Comparison of ENCODE assay signal across 8 cellular contexts in genomic region chr7:816751-817671, GRCh38. TPM values are rescaled to one million over a fixed set of nuclear protein-coding genes. Genes with fewer than 3 reads are reported as not detected.
DNase-seq lines count a peak whose midpoint lies in the region; ATAC-seq and TF ChIP-seq lines count a peak whose summit lies in the region.

No MANE protein-coding gene starts in this region.

- no peaks in the 10 kb centered on the region for H3K9me3 ChIP-seq in CD8-positive, alpha-beta T cell (ENCODE audit: low read length)
- H3K9me3 ChIP-seq in naive thymus-derived CD4-positive, alpha-beta T cell (ENCODE audit: control insufficient read depth in 2 of 3, low read length in 3 of 3), result no peaks in the 10 kb centered on the region
- no peaks in the 10 kb centered on the region for H3K9me3 ChIP-seq in upper lobe of left lung

- intact Hi-C loops in CD8-positive, alpha-beta T cell (cut with DNase I, micrococcal nuclease), result loop anchor here (1.0 to 5.0 kb wide), 5 partner anchors 15 to 235 kb away; partner anchors contain the start of genes GET4 (in 2 of the 2), COX19 (in 1 of the 2) and SUN1 (in 1 of the 2)
- intact Hi-C loops in naive thymus-derived CD4-positive, alpha-beta T cell (cut with micrococcal nuclease), result loop anchor here (1.0 to 10.0 kb wide), 13 partner anchors 15 to 1538 kb away; partner anchors contain the start of genes DNAAF5 (in 2 of the 2), GET4 (in 2 of the 2), COX19 (in 1 of the 2) and EIF3B (in 1 of the 2)

- H3K36me3 ChIP-seq in CD8-positive, alpha-beta T cell (ENCODE audit: insufficient read depth, low read length), result no peaks in the 10 kb centered on the region
- no peaks in the 10 kb centered on the region for H3K36me3 ChIP-seq in naive thymus-derived CD4-positive, alpha-beta T cell (ENCODE audit: control insufficient read depth in 2 of 3, insufficient read depth in 3 of 3, low read length in 3 of 3)
- no peaks in the 10 kb centered on the region for H3K36me3 ChIP-seq in upper lobe of left lung

- ATAC-seq in CD8-positive, alpha-beta T cell, result no peak
- ATAC-seq in GM21390 (IDR thresholded peaks at IDR 0.05; ENCODE audit: unreplicated experiment) (peak; percentile 14), upper lobe of left lung (ENCODE audit: low FRiP score in 2 of 2) (no peak)
- ATAC-seq in naive thymus-derived CD4-positive, alpha-beta T cell, result no peak

- no peak for TF ChIP-seq CTCF in CD8-positive, alpha-beta T cell (IDR thresholded peaks at IDR 0.05)
- no peak for TF ChIP-seq CTCF in upper lobe of left lung (IDR thresholded peaks at IDR 0.05)

- TF ChIP-seq EP300 in upper lobe of left lung (IDR thresholded peaks at IDR 0.05), result no peak

- peak overlapping the region; percentile 49 for H3K4me3 ChIP-seq in CD8-positive, alpha-beta T cell (ENCODE audit: low read depth, low read length)
- H3K4me3 ChIP-seq in Jurkat, Clone E6-1 (ENCODE audit: low read length), result peak overlapping the region; percentile 74
- H3K4me3 ChIP-seq in naive thymus-derived CD4-positive, alpha-beta T cell (ENCODE audit: low read length), result peak overlapping the region; percentile 57
- peak overlapping the region; percentile 58 to 95 (median 80) for H3K4me3 ChIP-seq in upper lobe of left lung

- peaks cover 19% of the 10 kb centered on the region for H3K36me3 Mint-ChIP-seq in CD8-positive, alpha-beta T cell
- peaks cover 0 to 21% (median 7%) of the 10 kb centered on the region in 5 donors for H3K36me3 Mint-ChIP-seq in naive thymus-derived CD4-positive, alpha-beta T cell

- H3K27ac ChIP-seq in CD8-positive, alpha-beta T cell (ENCODE audit: low read depth, low read length), result peak overlapping the region; percentile 44
- H3K27ac ChIP-seq in naive thymus-derived CD4-positive, alpha-beta T cell (ENCODE audit: low read depth, low read length), result peak overlapping the region; percentile 85
- peak overlapping the region; percentile 75 to 90 (median 82) for H3K27ac ChIP-seq in upper lobe of left lung

- no peaks in the 10 kb centered on the region for H3K27me3 ChIP-seq in CD8-positive, alpha-beta T cell (ENCODE audit: insufficient read depth, low read length)
- no peaks in the 10 kb centered on the region for H3K27me3 ChIP-seq in naive thymus-derived CD4-positive, alpha-beta T cell (ENCODE audit: control insufficient read depth in 2 of 2, insufficient read depth in 2 of 2, low read length in 2 of 2)
- no peaks in the 10 kb centered on the region for H3K27me3 ChIP-seq in upper lobe of left lung

- H3K9me3 Mint-ChIP-seq in CD8-positive, alpha-beta T cell, result no peaks in the 10 kb centered on the region
- no peaks in the 10 kb centered on the region for H3K9me3 Mint-ChIP-seq in naive thymus-derived CD4-positive, alpha-beta T cell

- peak overlapping the region; percentile 89 for H3K27ac Mint-ChIP-seq in CD8-positive, alpha-beta T cell
- H3K27ac Mint-ChIP-seq in naive thymus-derived CD4-positive, alpha-beta T cell, result peak overlapping the region; percentile 29 to 96 (median 92)

- TF ChIP-seq POLR2A in upper lobe of left lung (IDR thresholded peaks at IDR 0.05), result no peak

- POLR2A ChIA-PET in CD8-positive, alpha-beta T cell (lab: Charles Lee), result interaction anchor here (0.9 to 1.7 kb wide), 4 partner anchors 15 to 199 kb away, joined by 3 to 7 read pairs (median 4); partner anchors contain the start of genes GET4 and SUN1
- POLR2A ChIA-PET in naive thymus-derived CD4-positive, alpha-beta T cell (lab: Charles Lee), result interaction anchor here (0.6 to 5.0 kb wide), 8 partner anchors 11 to 687 kb away, joined by 3 to 30 read pairs (median 4); partner anchors contain the start of genes GET4, SUN1 and ZFAND2A

- DNase-seq in CD8-positive, alpha-beta T cell, result peak in 4 of 7 experiments; percentile 6 to 49 (median 40)
- DNase-seq in Jurkat, Clone E6-1 (ENCODE audit: low read depth, low spot score), result no peak
- DNase-seq in activated CD4-positive, CD25-positive, alpha-beta regulatory T cell treated with anti-CD3 and anti-CD28 coated beads, Interleukin-2, amount 50 U/mL, for 72 hours, result peak; percentile 53
- DNase-seq in effector CD4-positive, alpha-beta T cell, result peak; percentile 24
- peak in 5 of 9 donors; percentile 15 to 61 (median 24) for DNase-seq in naive thymus-derived CD4-positive, alpha-beta T cell
- DNase-seq in upper lobe of left lung (peak in 1 of 2 donors; percentile 89), mucosa of gallbladder (ENCODE audit: low spot score) (no peak)

- peaks cover 30% of the 10 kb centered on the region for H3K4me1 ChIP-seq in CD8-positive, alpha-beta T cell (ENCODE audit: insufficient read depth, low read length)
- H3K4me1 ChIP-seq in naive thymus-derived CD4-positive, alpha-beta T cell (ENCODE audit: control insufficient read depth in 2 of 2, insufficient read depth in 2 of 2, low read length in 2 of 2), result peaks cover 25 to 26% of the 10 kb centered on the region in 2 donors
- peaks cover 35 to 59% (median 49%) of the 10 kb centered on the region in 4 donors for H3K4me1 ChIP-seq in upper lobe of left lung

- peaks cover 53% of the 10 kb centered on the region for H3K4me1 Mint-ChIP-seq in CD8-positive, alpha-beta T cell (ENCODE audit: low read depth)
- peaks cover 48 to 75% (median 64%) of the 10 kb centered on the region in 7 donors for H3K4me1 Mint-ChIP-seq in naive thymus-derived CD4-positive, alpha-beta T cell

- CTCF ChIA-PET in CD8-positive, alpha-beta T cell (lab: Charles Lee), result interaction anchor here (3.9 kb wide), 1 partner anchor 56 kb away, joined by 17 read pairs; no protein-coding TSS in a partner anchor
- CTCF ChIA-PET in naive thymus-derived CD4-positive, alpha-beta T cell (lab: Charles Lee), result interaction anchor here (1.4 kb wide), 1 partner anchor 18 kb away, joined by 4 read pairs; no protein-coding TSS in a partner anchor

- peaks cover 2% of the 10 kb centered on the region for H3K27me3 Mint-ChIP-seq in CD8-positive, alpha-beta T cell (ENCODE audit: low read depth)
- peaks cover 0 to 36% (median 0%) of the 10 kb centered on the region in 5 donors for H3K27me3 Mint-ChIP-seq in naive thymus-derived CD4-positive, alpha-beta T cell

- WGBS in upper lobe of left lung, 2 donors, result 2 to 3% methylated on average over 21 of the region's 88 CpGs

- peak overlapping the region; percentile 90 for H3K4me3 Mint-ChIP-seq in CD8-positive, alpha-beta T cell
- H3K4me3 Mint-ChIP-seq in naive thymus-derived CD4-positive, alpha-beta T cell, result peak overlapping the region; percentile 89 to 98 (median 96)

RNA-seq across cellular contexts. Expression of gene SUN1, which starts 15.3 kb away (rescaled TPM):
- 10 to 100 TPM; 64.0 to 69.2 TPM for total RNA-seq in CD8-positive, alpha-beta T cell
- 87.2 TPM for polyA plus RNA-seq in Jurkat, Clone E6-1 (2012; ENCODE audit: insufficient read depth, insufficient read length)
- total RNA-seq in naive thymus-derived CD4-positive, alpha-beta T cell, result 100 to 1,000 TPM in 3 of 5 experiments, 10 to 100 TPM in 2; 58.4 to 254 (median 114) TPM
- 10 to 100 TPM; 39.4 to 69.0 TPM for polyA plus RNA-seq in naive thymus-derived CD4-positive, alpha-beta T cell
- total RNA-seq in upper lobe of left lung (100 to 1,000 TPM; 107 to 196 (median 127) TPM), mucosa of gallbladder (126 TPM)

RNA-seq across cellular contexts. Expression of gene GET4, which starts 59.3 kb away (rescaled TPM):
- 10 to 100 TPM; 75.4 to 83.1 TPM for total RNA-seq in CD8-positive, alpha-beta T cell
- polyA plus RNA-seq in Jurkat, Clone E6-1 (2012; ENCODE audit: insufficient read depth, insufficient read length), result 50.2 TPM
- total RNA-seq in naive thymus-derived CD4-positive, alpha-beta T cell, result 10 to 100 TPM; 42.6 to 82.1 (median 52.6) TPM
- polyA plus RNA-seq in naive thymus-derived CD4-positive, alpha-beta T cell, result 10 to 100 TPM; 20.5 to 38.6 TPM
- total RNA-seq in upper lobe of left lung, result 10 to 100 TPM; 26.0 to 82.6 (median 40.8) TPM
- 37.5 TPM for total RNA-seq in mucosa of gallbladder

Comparison
In these comparisons a context has a peak if more than half of its experiments do, and no peak if none do; other contexts are left out.
1. DNase-seq: peak in CD8-positive, alpha-beta T cell (4 of 7), activated CD4-positive, CD25-positive, alpha-beta regulatory T cell treated with anti-CD3 and anti-CD28 coated beads, Interleukin-2, amount 50 U/mL, for 72 hours (single experiment), effector CD4-positive, alpha-beta T cell (single experiment) and naive thymus-derived CD4-positive, alpha-beta T cell (5 of 9); none in Jurkat, Clone E6-1 (single experiment) and mucosa of gallbladder (single experiment).
2. Peak in every context shown above with its lines, with median percentiles within 50 percentile points of each other: H3K27ac ChIP-seq and H3K4me3 ChIP-seq.